Comparison of ENCODE assay signal across 8 cellular contexts in genomic region chr4:40577588-40578253, GRCh38. TPM values are rescaled to one million over a fixed set of nuclear protein-coding genes. Genes with fewer than 3 reads are reported as not detected.
A peak's percentile ranks its signal among the peaks of the same experiment; 100 is the strongest.
DNase-seq lines count a peak whose midpoint lies in the region; ATAC-seq and TF ChIP-seq lines count a peak whose summit lies in the region.

No MANE protein-coding gene starts in this region.

- H3K4me1 ChIP-seq in heart left ventricle (peaks cover 0 to 55% (median 7%) of the 10 kb centered on the region in 12 donors), mucosa of rectum (ENCODE audit: control insufficient read depth in 2 of 2, insufficient read depth in 2 of 2, low read length in 2 of 2) (peaks cover 15 to 20% of the 10 kb centered on the region in 2 donors), vagina (peaks cover 16% of the 10 kb centered on the region)

- peak overlapping the region; percentile 52 for H3K27ac Mint-ChIP-seq in central memory CD8-positive, alpha-beta T cell (ENCODE audit: low read depth)

- no peak overlapping the region for H3K4me3 Mint-ChIP-seq in central memory CD8-positive, alpha-beta T cell

- H3K4me3 ChIP-seq in heart left ventricle (peak overlapping the region in 2 of 12 donors; percentile 4 to 8), mucosa of rectum (ENCODE audit: low read length in 2 of 2) (peak overlapping the region; percentile 67 to 70), vagina (no peak overlapping the region), H7 (ENCODE audit: insufficient read depth, low read depth, low read length) (no peak overlapping the region)

- DNase-seq in heart left ventricle (no peak), left ventricle myocardium superior (no peak), vagina (ENCODE audit: extremely low spot score in 2 of 2) (no peak), GF-D8 (lab: John Stamatoyannopoulos, UW) (no peak), H7 (no peak)
- DNase-seq in central memory CD8-positive, alpha-beta T cell (ENCODE audit: low spot score in 2 of 2), result no peak

- no peaks in the 10 kb centered on the region for H3K4me1 Mint-ChIP-seq in central memory CD8-positive, alpha-beta T cell

- H3K27ac ChIP-seq in heart left ventricle, result peak overlapping the region in 10 of 12 donors; percentile 19 to 91 (median 36)
- H3K27ac ChIP-seq in mucosa of rectum (ENCODE audit: low read depth in 2 of 2, low read length in 2 of 2), result peak overlapping the region; percentile 86 to 91
- peak overlapping the region; percentile 79 for H3K27ac ChIP-seq in vagina

- H3K27me3 Mint-ChIP-seq in central memory CD8-positive, alpha-beta T cell, result peaks cover 14% of the 10 kb centered on the region

- TF ChIP-seq POLR2A in heart left ventricle (IDR thresholded peaks at IDR 0.05), result no peak
- no peak for TF ChIP-seq POLR2A in vagina (IDR thresholded peaks at IDR 0.05)

- H3K27me3 ChIP-seq in heart left ventricle, result no peaks in the 10 kb centered on the region
- H3K27me3 ChIP-seq in mucosa of rectum (ENCODE audit: control insufficient read depth in 2 of 2, insufficient read depth in 2 of 2, low read length in 2 of 2), result no peaks in the 10 kb centered on the region
- no peaks in the 10 kb centered on the region for H3K27me3 ChIP-seq in vagina
- H3K27me3 ChIP-seq in H7 (ENCODE audit: control insufficient read depth, insufficient read depth, low read length), result no peaks in the 10 kb centered on the region

- H3K9ac ChIP-seq in mucosa of rectum (ENCODE audit: low read depth in 1 of 2, low read length in 2 of 2), result peak overlapping the region; percentile 38 to 61

- no peaks in the 10 kb centered on the region for H3K9me3 Mint-ChIP-seq in central memory CD8-positive, alpha-beta T cell

- WGBS in heart left ventricle, 4 donors, result 71 to 76% (median 75%) methylated on average over 5 of the region's 5 CpGs

- ATAC-seq in heart left ventricle (no peak), left ventricle myocardium superior (no peak), GM19467 (IDR thresholded peaks at IDR 0.05; ENCODE audit: unreplicated experiment) (no peak)
- ATAC-seq in central memory CD8-positive, alpha-beta T cell (replicated peaks; ENCODE audit: extremely low read depth, poor library complexity, severe bottlenecking), result no peak

- TF ChIP-seq CTCF in heart left ventricle (IDR thresholded peaks at IDR 0.05) (no peak), vagina (IDR thresholded peaks at IDR 0.05) (no peak)

- intact Hi-C loops in heart left ventricle (cut with DNase I) (no loop called here), left ventricle myocardium superior (cut with micrococcal nuclease) (no loop called here), vagina (cut with DNase I) (no loop called here)

- H3K36me3 ChIP-seq in heart left ventricle, result no peaks in the 10 kb centered on the region
- H3K36me3 ChIP-seq in mucosa of rectum (ENCODE audit: control insufficient read depth in 2 of 2, insufficient read depth in 2 of 2, low read length in 2 of 2), result no peaks in the 10 kb centered on the region
- no peaks in the 10 kb centered on the region for H3K36me3 ChIP-seq in vagina
- no peaks in the 10 kb centered on the region for H3K36me3 ChIP-seq in H7 (replicated peaks; ENCODE audit: control insufficient read depth, insufficient read depth, low read length)

- H3K9me3 ChIP-seq in heart left ventricle (no peaks in the 10 kb centered on the region), mucosa of rectum (ENCODE audit: control insufficient read depth in 2 of 2, low read length in 2 of 2) (no peaks in the 10 kb centered on the region), vagina (no peaks in the 10 kb centered on the region)

- peaks cover 2% of the 10 kb centered on the region for H3K36me3 Mint-ChIP-seq in central memory CD8-positive, alpha-beta T cell (ENCODE audit: insufficient read depth)

RNA-seq across cellular contexts. Expression of gene RBM47, which starts 51.9 kb away (rescaled TPM):
- total RNA-seq in heart left ventricle, result 10 to 100 TPM in 2 of 9 donors, 1 to 10 TPM in 6, under 1 TPM in 1; 1.00 to 29.9 (median 3.8) TPM
- under 1 TPM; 0.50 to 0.91 TPM for polyA plus RNA-seq in heart left ventricle
- 2.9 TPM for total RNA-seq in left ventricle myocardium superior
- total RNA-seq in vagina, result 61.1 TPM
- total RNA-seq in H7 (2014; rRNA removed; shearing (Covaris generic)), result 97.9 and 116 TPM in 2 replicates

Comparison
In these comparisons a context has a peak if more than half of its experiments do, and no peak if none do; other contexts are left out.
1. H3K27ac ChIP-seq: peak in every context shown above with its lines; median percentile 88 in mucosa of rectum; 79 in vagina; 36 in heart left ventricle.
2. H3K4me3 ChIP-seq: peak in mucosa of rectum (2 of 2); none in vagina (0 of 2) and H7 (single experiment).